Comparison of ENCODE assay signal across 16 cellular contexts in genomic region chr10:62136931-62137330, GRCh38.
"Had no signal": no experiment of that assay in that cellular context is flagged by ENCODE, and none has a peak within 500 bp of the region (broad histone marks: within the 10 kb centered on the region; RNA-seq: fewer than 3 reads in every experiment).

No MANE protein-coding gene starts in this region.

- DNase-seq: activated CD4-positive, alpha-beta T cell treated with anti-CD3 and anti-CD28 coated beads for 1 hour; activated CD4-positive, alpha-beta T cell treated with anti-CD3 and anti-CD28 coated beads, Interleukin-2, amount 50 U/mL, for 1 hour; activated T-cell treated with anti-CD3 and anti-CD28 coated beads, Interleukin-2, amount 50 U/mL, for 1 hour; colonic mucosa; dorsolateral prefrontal cortex; effector memory CD8-positive, alpha-beta T cell; heart right ventricle; left colon; right cardiac atrium; stimulated activated CD4-positive, alpha-beta T cell treated with anti-CD3 and anti-CD28 coated beads, Interleukin-4, amount 100 ng/mL, for 24 hours; stimulated activated naive CD8-positive, alpha-beta T cell treated with anti-CD3 and anti-CD28 coated beads, Interleukin-15, Interleukin-2, amounts not matched to agents 100 U/mL and 50 U/mL, for 24 hours; upper lobe of left lung had no signal

- ATAC-seq: activated naive CD4-positive, alpha-beta T cell treated with anti-CD3 and anti-CD28 coated beads, Interleukin-2, amount 50 U/mL, for 72 hours; effector memory CD8-positive, alpha-beta T cell; heart right ventricle; left colon; right cardiac atrium; stimulated activated naive CD8-positive, alpha-beta T cell treated with anti-CD3 and anti-CD28 coated beads, Interleukin-15, Interleukin-2, amounts not matched to agents 100 U/mL and 50 U/mL, for 24 hours had no signal

- H3K4me3 ChIP-seq: ascending aorta, breast epithelium, colonic mucosa, dorsolateral prefrontal cortex, esophagus muscularis mucosa, heart right ventricle, upper lobe of left lung had no signal
